Comparison of ENCODE assay signal across 23 cellular contexts in genomic region chr12:76310110-76310509, GRCh38. TPM values are rescaled to one million over a fixed set of nuclear protein-coding genes. Genes with fewer than 3 reads are reported as not detected.
A peak's percentile ranks its signal among the peaks of the same experiment; 100 is the strongest.
DNase-seq lines count a peak whose midpoint lies in the region; ATAC-seq and TF ChIP-seq lines count a peak whose summit lies in the region.
"Had no signal": no experiment of that assay in that cellular context is flagged by ENCODE, and none has a peak within 500 bp of the region (broad histone marks: within the 10 kb centered on the region; RNA-seq: fewer than 3 reads in every experiment).

No MANE protein-coding gene starts in this region.

- H3K9me3 ChIP-seq in PC-3 (ENCODE audit: low read length), result no peaks in the 10 kb centered on the region
- H3K9me3 ChIP-seq: heart left ventricle, suprapubic skin had no signal

- no peaks in the 10 kb centered on the region for H3K36me3 ChIP-seq in PC-3 (ENCODE audit: low read depth, low read length)
- H3K36me3 ChIP-seq in brain microvascular endothelial cell (replicated peaks), result no peaks in the 10 kb centered on the region
- H3K36me3 ChIP-seq: heart left ventricle, suprapubic skin had no signal

- intact Hi-C loops in PC-3 (cut with micrococcal nuclease), result no loop called here

- DNase-seq in EL (peak; percentile 71), PC-3 (peak; percentile 86), brain microvascular endothelial cell (peak; percentile 53), kidney glomerular epithelial cell (lab: John Stamatoyannopoulos, UW) (peak; percentile 66), ureter (ENCODE audit: low spot score) (no peak), pons (ENCODE audit: low spot score) (no peak)
- no peak for DNase-seq in stimulated activated CD4-positive, alpha-beta T cell treated with anti-CD3 and anti-CD28 coated beads, Interleukin-12 subunit alpha, Interleukin-12 subunit beta, amount 100 ng/mL, for 4 hours
- DNase-seq: activated CD8-positive, alpha-beta T cell treated with anti-CD3 and anti-CD28 coated beads, Interleukin-2, amount 10 ng/mL, durations not matched to agents 7 days and 5 days; AML-193; amniotic stem cell; cortex of kidney; H9; heart left ventricle; islet precursor cell; NCI-H1048; NCI-H774; right cardiac atrium; RPMI8226; stimulated activated CD4-positive, alpha-beta T cell treated with anti-CD3 and anti-CD28 coated beads, Interleukin-2, amount 100 ng/mL, for 24 hours; T-cell had no signal

- H3K4me2 ChIP-seq in PC-3 (ENCODE audit: low read length), result no peak overlapping the region

- 0 out of 2 replicates have a peak overlapping the region, but pooled peaks have one; percentile 28 for H2AFZ ChIP-seq in PC-3 (ENCODE audit: low read length)

- BruUV-seq in PC-3 (replicated peaks; lab: Mats Ljungman, UMichigan), result no TSS peak

- no peaks in the 10 kb centered on the region for H3F3A ChIP-seq in PC-3 (ENCODE audit: low read length, unreplicated experiment)

- H3K4me1 ChIP-seq in PC-3 (ENCODE audit: insufficient read depth, low read length), result peaks cover 8% of the 10 kb centered on the region
- H3K4me1 ChIP-seq: heart left ventricle, suprapubic skin had no signal

- H3K79me2 ChIP-seq in PC-3 (ENCODE audit: low read length), result no peaks in the 10 kb centered on the region

- ATAC-seq in PC-3 (peak; percentile 100), HG03571 (IDR thresholded peaks at IDR 0.05; ENCODE audit: unreplicated experiment) (no peak)
- ATAC-seq: activated CD8-positive, alpha-beta T cell treated with anti-CD3 and anti-CD28 coated beads, Interleukin-2, amount 10 ng/mL, durations not matched to agents 7 days and 5 days; heart left ventricle; right cardiac atrium; T-cell had no signal

- in situ Hi-C loops in brain microvascular endothelial cell (cut with HindIII; ENCODE audit: low pct_ligation_motif_present, low sequenced_read_pairs), result no loop called here

- CTCF ChIA-PET in PC-3 (lab: Charles Lee), result no interaction called here

- no peak overlapping the region for H3K9ac ChIP-seq in PC-3 (ENCODE audit: low read length)

- POLR2A ChIA-PET in PC-3 (lab: Charles Lee; ENCODE audit: unreplicated experiment), result interaction anchor here (0.5 kb wide), 1 partner anchor 43 kb away, joined by 8 read pairs; no protein-coding TSS in a partner anchor

- H3K9me2 ChIP-seq in PC-3 (replicated peaks; ENCODE audit: low read length), result no peaks in the 10 kb centered on the region

- H4K20me1 ChIP-seq in PC-3 (ENCODE audit: low read length), result no peaks in the 10 kb centered on the region

- H3K27me3 ChIP-seq in PC-3 (ENCODE audit: low read length) (no peaks in the 10 kb centered on the region), brain microvascular endothelial cell (replicated peaks) (no peaks in the 10 kb centered on the region)
- H3K27me3 ChIP-seq: heart left ventricle, suprapubic skin had no signal

- no peak overlapping the region for H3K4me3 ChIP-seq in PC-3 (ENCODE audit: low read length)
- no peak overlapping the region for H3K4me3 ChIP-seq in brain microvascular endothelial cell (ENCODE audit: low read depth, low read length)
- H3K4me3 ChIP-seq: heart left ventricle, suprapubic skin had no signal

- H3K27ac ChIP-seq in PC-3 (ENCODE audit: low read length), result no peak overlapping the region
- H3K27ac ChIP-seq in brain microvascular endothelial cell, result no peak overlapping the region
- H3K27ac ChIP-seq: heart left ventricle, suprapubic skin, VCaP had no signal

- no peak for TF ChIP-seq CTCF in PC-3 (conservative IDR thresholded peaks at IDR 0.05; ENCODE audit: low read depth, low read length)
- no peak for TF ChIP-seq CTCF in brain microvascular endothelial cell (IDR thresholded peaks at IDR 0.05; ENCODE audit: low read depth, low read length, missing control alignments)

RNA-seq across cellular contexts. Expression of gene BBS10, which starts 38.1 kb away (rescaled TPM):
- total RNA-seq in PC-3 (2014; rRNA removed) (7.5 and 8.0 TPM in 2 replicates), ureter (9.1 TPM)

Comparison
In these comparisons a context has a peak if more than half of its experiments do, and no peak if none do; other contexts are left out.
1. DNase-seq: peak in EL (single experiment), PC-3 (single experiment), brain microvascular endothelial cell (single experiment) and kidney glomerular epithelial cell (single experiment); none in ureter (single experiment), pons (single experiment) and stimulated activated CD4-positive, alpha-beta T cell treated with anti-CD3 and anti-CD28 coated beads, Interleukin-12 subunit alpha, Interleukin-12 subunit beta, amount 100 ng/mL, for 4 hours (single experiment).